In the genomic region with DNA sequence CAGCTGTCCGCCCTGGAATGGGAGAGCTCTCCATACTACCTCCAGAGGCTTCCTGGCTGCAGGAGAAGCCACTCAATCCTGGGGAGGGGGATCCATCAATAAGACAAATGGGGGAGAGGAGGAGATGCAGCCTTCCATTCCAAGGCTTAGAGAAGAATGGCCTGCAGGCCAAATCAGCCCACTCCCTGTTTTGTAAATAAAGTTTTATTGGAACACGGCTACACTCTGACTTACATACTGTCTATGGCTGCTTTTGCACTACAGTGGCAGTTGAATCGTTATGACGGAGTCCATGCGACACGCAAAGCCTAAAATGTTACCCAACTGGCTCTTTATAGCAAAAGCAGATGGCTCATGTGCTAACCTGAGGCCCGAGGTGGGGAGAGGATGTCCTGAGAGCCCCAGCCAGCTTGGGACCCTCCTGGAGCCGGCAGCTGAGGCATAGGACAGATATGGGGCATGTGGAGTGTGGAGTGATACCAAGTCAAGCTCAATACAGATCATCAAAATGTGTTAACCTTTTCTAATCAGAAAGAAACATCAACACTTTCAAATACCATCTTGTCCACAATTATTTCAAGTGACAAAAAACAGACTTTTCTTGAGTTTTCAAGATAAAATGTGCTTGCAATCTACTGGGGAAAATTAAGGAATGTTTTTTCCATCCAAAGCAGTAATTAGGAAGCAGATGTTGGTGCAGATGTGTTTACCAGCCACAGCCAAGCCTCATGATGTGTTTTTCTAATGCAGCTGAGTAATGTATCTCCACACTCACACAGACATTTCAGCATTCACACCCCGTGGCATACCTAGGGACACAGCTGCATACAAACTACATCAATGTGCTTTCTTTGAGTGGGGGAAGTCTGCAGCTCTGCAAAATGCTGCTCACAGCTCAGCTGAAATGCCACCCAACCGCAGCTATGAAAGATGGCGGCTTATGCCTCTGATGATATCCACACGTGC, we compare ENCODE assay signal across 1 cellular context.
TF ChIP-seq lines count a peak whose summit lies in the region.

No MANE protein-coding gene starts in this region.

TF ChIP-seq in HepG2, 621 proteins besides CTCF, POLR2A, EP300 and RAD21:
- TF ChIP-seq, protein P1, sequence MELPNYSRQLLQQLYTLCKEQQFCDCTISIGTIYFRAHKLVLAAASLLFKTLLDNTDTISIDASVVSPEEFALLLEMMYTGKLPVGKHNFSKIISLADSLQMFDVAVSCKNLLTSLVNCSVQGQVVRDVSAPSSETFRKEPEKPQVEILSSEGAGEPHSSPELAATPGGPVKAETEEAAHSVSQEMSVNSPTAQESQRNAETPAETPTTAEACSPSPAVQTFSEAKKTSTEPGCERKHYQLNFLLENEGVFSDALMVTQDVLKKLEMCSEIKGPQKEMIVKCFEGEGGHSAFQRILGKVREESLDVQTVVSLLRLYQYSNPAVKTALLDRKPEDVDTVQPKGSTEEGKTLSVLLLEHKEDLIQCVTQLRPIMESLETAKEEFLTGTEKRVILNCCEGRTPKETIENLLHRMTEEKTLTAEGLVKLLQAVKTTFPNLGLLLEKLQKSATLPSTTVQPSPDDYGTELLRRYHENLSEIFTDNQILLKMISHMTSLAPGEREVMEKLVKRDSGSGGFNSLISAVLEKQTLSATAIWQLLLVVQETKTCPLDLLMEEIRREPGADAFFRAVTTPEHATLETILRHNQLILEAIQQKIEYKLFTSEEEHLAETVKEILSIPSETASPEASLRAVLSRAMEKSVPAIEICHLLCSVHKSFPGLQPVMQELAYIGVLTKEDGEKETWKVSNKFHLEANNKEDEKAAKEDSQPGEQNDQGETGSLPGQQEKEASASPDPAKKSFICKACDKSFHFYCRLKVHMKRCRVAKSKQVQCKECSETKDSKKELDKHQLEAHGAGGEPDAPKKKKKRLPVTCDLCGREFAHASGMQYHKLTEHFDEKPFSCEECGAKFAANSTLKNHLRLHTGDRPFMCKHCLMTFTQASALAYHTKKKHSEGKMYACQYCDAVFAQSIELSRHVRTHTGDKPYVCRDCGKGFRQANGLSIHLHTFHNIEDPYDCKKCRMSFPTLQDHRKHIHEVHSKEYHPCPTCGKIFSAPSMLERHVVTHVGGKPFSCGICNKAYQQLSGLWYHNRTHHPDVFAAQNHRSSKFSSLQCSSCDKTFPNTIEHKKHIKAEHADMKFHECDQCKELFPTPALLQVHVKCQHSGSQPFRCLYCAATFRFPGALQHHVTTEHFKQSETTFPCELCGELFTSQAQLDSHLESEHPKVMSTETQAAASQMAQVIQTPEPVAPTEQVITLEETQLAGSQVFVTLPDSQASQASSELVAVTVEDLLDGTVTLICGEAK (IDR thresholded peaks at IDR 0.05), result no peak
- TF ChIP-seq, protein P1 (CRISPR knock-in tag; IDR thresholded peaks at IDR 0.05), result peak; percentile 93
- no peak for TF ChIP-seq SAFB2 (CRISPR knock-in tag; IDR thresholded peaks at IDR 0.05; ENCODE audit: borderline replicate concordance, low read depth)
